Comparison of ENCODE assay signal across 25 cellular contexts in genomic region chr16:85707528-85708095, GRCh38. TPM values are rescaled to one million over a fixed set of nuclear protein-coding genes. Genes with fewer than 3 reads are reported as not detected.
A peak's percentile ranks its signal among the peaks of the same experiment; 100 is the strongest.
DNase-seq lines count a peak whose midpoint lies in the region; TF ChIP-seq lines count a peak whose summit lies in the region.
"Had no signal": no experiment of that assay in that cellular context is flagged by ENCODE, and none has a peak within 500 bp of the region (broad histone marks: within the 10 kb centered on the region; RNA-seq: fewer than 3 reads in every experiment).

No MANE protein-coding gene starts in this region.

- H3K9me3 ChIP-seq in Caco-2 = no peaks in the 10 kb centered on the region
- H3K9me3 ChIP-seq in neuronal stem cell (replicated peaks in 1 of 2; ENCODE audit: control insufficient read depth in 2 of 2, insufficient read depth in 1 of 2, low read depth in 1 of 2, low read length in 2 of 2) = peaks cover 5 to 9% of the 10 kb centered on the region in 2 donors
- H3K9me3 ChIP-seq in OCI-LY7 (ENCODE audit: low read length) = peaks cover 10% of the 10 kb centered on the region

- no peak overlapping the region for H2BK15ac ChIP-seq in neuronal stem cell (ENCODE audit: low read length)

- H3K27ac ChIP-seq in RWPE1 (peak overlapping the region; percentile 37), neuronal stem cell (replicated peaks; ENCODE audit: low read length) (no peak overlapping the region), OCI-LY7 (ENCODE audit: low read depth, low read length, poor library complexity, severe bottlenecking) (no peak overlapping the region)
- H3K27ac ChIP-seq: heart left ventricle, parathyroid adenoma had no signal

- no peaks in the 10 kb centered on the region for H4K20me1 ChIP-seq in OCI-LY7 (ENCODE audit: insufficient read depth, low read length)

- H3K14ac ChIP-seq in neuronal stem cell (ENCODE audit: low read length) = no peak overlapping the region

- H2BK12ac ChIP-seq in neuronal stem cell (ENCODE audit: low read length) = no peak overlapping the region

- H2AK5ac ChIP-seq in neuronal stem cell (ENCODE audit: low read depth, low read length) = peak overlapping the region; percentile 56

- H2BK5ac ChIP-seq in neuronal stem cell (ENCODE audit: low read length) = no peak overlapping the region

- H3K18ac ChIP-seq in neuronal stem cell (ENCODE audit: low read length) = peak overlapping the region; percentile 45

- no peaks in the 10 kb centered on the region for H3K27me3 Mint-ChIP-seq in Caco-2 (ENCODE audit: insufficient read depth, unreplicated experiment)
- no peaks in the 10 kb centered on the region for H3K27me3 Mint-ChIP-seq in activated CD4-positive, alpha-beta memory T cell treated with anti-CD3 and anti-CD28 coated beads, Interleukin-2, amount 10 ng/mL, durations not matched to agents 7 days and 5 days
- H3K27me3 Mint-ChIP-seq: activated naive CD8-positive, alpha-beta T cell treated with anti-CD3 and anti-CD28 coated beads, Interleukin-2, amount 10 ng/mL, durations not matched to agents 7 days and 5 days had no signal

- H3K36me3 Mint-ChIP-seq in Caco-2 (ENCODE audit: insufficient read depth, unreplicated experiment) = peaks cover 6% of the 10 kb centered on the region
- no peaks in the 10 kb centered on the region for H3K36me3 Mint-ChIP-seq in activated CD4-positive, alpha-beta memory T cell treated with anti-CD3 and anti-CD28 coated beads, Interleukin-2, amount 10 ng/mL, durations not matched to agents 7 days and 5 days (ENCODE audit: low read depth)

- WGBS in neuronal stem cell (ENCODE audit: extremely low coverage in 2 of 2, insufficient read length in 2 of 2, insufficient replicate concordance in 1 of 2), 2 donors = no CpG with 5 or more reads among the region's 16 CpGs

- peaks cover 9% of the 10 kb centered on the region for H3K4me1 Mint-ChIP-seq in Caco-2 (ENCODE audit: low read depth, unreplicated experiment)
- H3K4me1 Mint-ChIP-seq in activated CD4-positive, alpha-beta memory T cell treated with anti-CD3 and anti-CD28 coated beads, Interleukin-2, amount 10 ng/mL, durations not matched to agents 7 days and 5 days = no peaks in the 10 kb centered on the region
- H3K4me1 Mint-ChIP-seq: activated naive CD8-positive, alpha-beta T cell treated with anti-CD3 and anti-CD28 coated beads, Interleukin-2, amount 10 ng/mL, durations not matched to agents 7 days and 5 days had no signal

- H3K4me2 ChIP-seq in neuronal stem cell (ENCODE audit: insufficient read depth, low read length, poor library complexity, severe bottlenecking) = no peak overlapping the region
- H3K4me2 ChIP-seq in OCI-LY7 (ENCODE audit: low read length) = no peak overlapping the region

- H3K27me3 ChIP-seq in Caco-2 (replicated peaks; ENCODE audit: control insufficient read depth, insufficient read depth, low read length) (no peaks in the 10 kb centered on the region), neuronal stem cell (ENCODE audit: control insufficient read depth in 3 of 3, insufficient read depth in 3 of 3, low read depth in 1 of 3, low read length in 3 of 3) (no peaks in the 10 kb centered on the region)
- H3K27me3 ChIP-seq: heart left ventricle had no signal

- peak; percentile 63 to 64 for DNase-seq in Caco-2
- DNase-seq in NCI-H146 (lab: John Stamatoyannopoulos, UW) = peak; percentile 64
- no peak for DNase-seq in RWPE1 (ENCODE audit: low spot score)
- DNase-seq in neuronal stem cell (ENCODE audit: low spot score) = no peak
- no peak for DNase-seq in Ammon's horn (ENCODE audit: low spot score)
- no peak for DNase-seq in OCI-LY7 (ENCODE audit: low spot score)
- DNase-seq in activated CD4-positive, alpha-beta memory T cell treated with anti-CD3 and anti-CD28 coated beads, Interleukin-2, amount 10 ng/mL, durations not matched to agents 7 days and 5 days = no peak
- no peak for DNase-seq in activated CD4-positive, alpha-beta T cell treated with anti-CD3 and anti-CD28 coated beads, Interleukin-2, amount 50 U/mL, for 48 hours
- DNase-seq: activated CD8-positive, alpha-beta memory T cell treated with anti-CD3 and anti-CD28 coated beads for 24 hours; activated effector memory CD4-positive, alpha-beta T cell treated with anti-CD3 and anti-CD28 coated beads, Interleukin-2, amount 50 U/mL, for 16 hours; activated naive CD8-positive, alpha-beta T cell treated with anti-CD3 and anti-CD28 coated beads, Interleukin-2, amount 10 ng/mL, durations not matched to agents 7 days and 5 days; C1 segment of cervical spinal cord; Calu3; caudate nucleus; cortex of kidney; heart left ventricle; HFFc6; NCI-H2081; NCI-H524; right cardiac atrium; stimulated activated CD4-positive, alpha-beta T cell treated with anti-CD3 and anti-CD28 coated beads, Interleukin-4, amount 100 ng/mL, for 1 hour; T-helper 2 cell had no signal

- no TSS peak for BruUV-seq in Caco-2 (replicated peaks; lab: Mats Ljungman, UMichigan)
- no TSS peak for BruUV-seq in OCI-LY7 (replicated peaks; lab: Mats Ljungman, UMichigan)

- no peaks in the 10 kb centered on the region for H3K9me3 Mint-ChIP-seq in Caco-2 (ENCODE audit: unreplicated experiment)
- H3K9me3 Mint-ChIP-seq in activated CD4-positive, alpha-beta memory T cell treated with anti-CD3 and anti-CD28 coated beads, Interleukin-2, amount 10 ng/mL, durations not matched to agents 7 days and 5 days = peaks cover 2% of the 10 kb centered on the region

- TF ChIP-seq CTCF in Caco-2 (IDR thresholded peaks at IDR 0.05; ENCODE audit: insufficient read depth in 1 of 2, low read depth in 1 of 2, low read length in 1 of 2, severe bottlenecking in 1 of 2, unreplicated experiment in 1 of 2) (no peak), RWPE1 (conservative IDR thresholded peaks at IDR 0.05; ENCODE audit: low read depth) (no peak), OCI-LY7 (conservative IDR thresholded peaks at IDR 0.05; ENCODE audit: low read length) (no peak)

- CTCF ChIA-PET in Caco-2 (lab: Charles Lee) = no interaction called here
- CTCF ChIA-PET in RWPE1 (lab: Yijun Ruan, JAX) = no interaction called here
- CTCF ChIA-PET in OCI-LY7 (lab: Charles Lee; ENCODE audit: unreplicated experiment) = no interaction called here
- CTCF ChIA-PET in activated CD4-positive, alpha-beta memory T cell treated with anti-CD3 and anti-CD28 coated beads, Interleukin-2, amount 10 ng/mL, durations not matched to agents 7 days and 5 days (lab: Charles Lee) = no interaction called here

- no peak overlapping the region for H2AFZ ChIP-seq in neuronal stem cell (ENCODE audit: low read length)
- no peak overlapping the region for H2AFZ ChIP-seq in OCI-LY7 (ENCODE audit: low read length)
- H2AFZ ChIP-seq: parathyroid adenoma had no signal

- H3K4ac ChIP-seq in neuronal stem cell (ENCODE audit: low read length) = no peak overlapping the region

- no peaks in the 10 kb centered on the region for H3K79me1 ChIP-seq in neuronal stem cell (ENCODE audit: low read depth, low read length)

- H3K79me2 ChIP-seq in OCI-LY7 (ENCODE audit: insufficient read depth, low read depth, low read length) = no peaks in the 10 kb centered on the region
- H3K79me2 ChIP-seq: parathyroid adenoma had no signal

- no peak overlapping the region for H4K8ac ChIP-seq in neuronal stem cell (ENCODE audit: low read depth, low read length)

- H3K4me3 ChIP-seq in Caco-2 (ENCODE audit: low read depth, low read length) (no peak overlapping the region), neuronal stem cell (ENCODE audit: low read length in 2 of 2) (no peak overlapping the region), OCI-LY7 (ENCODE audit: low read depth, low read length, poor library complexity, severe bottlenecking) (no peak overlapping the region)
- H3K4me3 ChIP-seq: heart left ventricle had no signal

- no peaks in the 10 kb centered on the region for H3K36me3 ChIP-seq in Caco-2 (ENCODE audit: control insufficient read depth, insufficient read depth, low read length)
- H3K36me3 ChIP-seq in neuronal stem cell (replicated peaks in 1 of 2; ENCODE audit: control insufficient read depth in 2 of 2, insufficient read depth in 2 of 2, low read length in 2 of 2) = no peaks in the 10 kb centered on the region
- no peaks in the 10 kb centered on the region for H3K36me3 ChIP-seq in OCI-LY7 (ENCODE audit: insufficient read depth, low read length)
- H3K36me3 ChIP-seq: heart left ventricle had no signal

- intact Hi-C loops in Caco-2 (cut with micrococcal nuclease; ENCODE audit: unreplicated experiment) (no loop called here), OCI-LY7 (cut with micrococcal nuclease; ENCODE audit: unreplicated experiment) (no loop called here)

- H3K9ac ChIP-seq in neuronal stem cell (ENCODE audit: low read depth, low read length, poor library complexity) = peak overlapping the region; percentile 63
- H3K9ac ChIP-seq: parathyroid adenoma had no signal

- H3K9me2 ChIP-seq in OCI-LY7 (ENCODE audit: insufficient read depth, low read length) = no peaks in the 10 kb centered on the region

- no peak overlapping the region for H3K23ac ChIP-seq in neuronal stem cell (ENCODE audit: low read depth, low read length, poor library complexity)

- no peak overlapping the region for H2BK120ac ChIP-seq in neuronal stem cell (ENCODE audit: low read depth, low read length)

- H4K91ac ChIP-seq in neuronal stem cell (ENCODE audit: low read depth, low read length, poor library complexity) = no peak overlapping the region

- H3K4me1 ChIP-seq in Caco-2 (peaks cover 11% of the 10 kb centered on the region), neuronal stem cell (ENCODE audit: control insufficient read depth in 2 of 2, insufficient read depth in 1 of 2, low read depth in 1 of 2, low read length in 2 of 2) (peaks cover 2 to 7% of the 10 kb centered on the region in 2 donors), OCI-LY7 (ENCODE audit: insufficient read depth, low read length, poor library complexity, severe bottlenecking) (no peaks in the 10 kb centered on the region)
- H3K4me1 ChIP-seq: heart left ventricle, parathyroid adenoma had no signal

- peak overlapping the region; percentile 50 for H3K27ac Mint-ChIP-seq in Caco-2 (ENCODE audit: unreplicated experiment)
- no peak overlapping the region for H3K27ac Mint-ChIP-seq in activated CD4-positive, alpha-beta memory T cell treated with anti-CD3 and anti-CD28 coated beads, Interleukin-2, amount 10 ng/mL, durations not matched to agents 7 days and 5 days
- H3K27ac Mint-ChIP-seq: activated naive CD8-positive, alpha-beta T cell treated with anti-CD3 and anti-CD28 coated beads, Interleukin-2, amount 10 ng/mL, durations not matched to agents 7 days and 5 days; HFFc6 had no signal

- POLR2A ChIA-PET in Caco-2 (lab: Charles Lee) (no interaction called here), RWPE1 (lab: Yijun Ruan, JAX; ENCODE audit: low non-redundant PET) (no interaction called here), OCI-LY7 (lab: Charles Lee) (interaction anchor here (0.8 kb wide), 1 partner anchor 54 kb away, joined by 3 read pairs; no protein-coding TSS in a partner anchor)
- POLR2A ChIA-PET in activated CD4-positive, alpha-beta memory T cell treated with anti-CD3 and anti-CD28 coated beads, Interleukin-2, amount 10 ng/mL, durations not matched to agents 7 days and 5 days (lab: Charles Lee) = no interaction called here

- no peak overlapping the region for H3K4me3 Mint-ChIP-seq in Caco-2 (ENCODE audit: unreplicated experiment)
- H3K4me3 Mint-ChIP-seq in activated CD4-positive, alpha-beta memory T cell treated with anti-CD3 and anti-CD28 coated beads, Interleukin-2, amount 10 ng/mL, durations not matched to agents 7 days and 5 days = no peak overlapping the region
- H3K4me3 Mint-ChIP-seq: activated naive CD8-positive, alpha-beta T cell treated with anti-CD3 and anti-CD28 coated beads, Interleukin-2, amount 10 ng/mL, durations not matched to agents 7 days and 5 days; HFFc6 had no signal

RNA-seq across cellular contexts. Expression of gene GINS2, which starts 18.9 kb away (rescaled TPM):
- total RNA-seq in Caco-2 (2022) (52.5 and 62.9 TPM in 2 replicates), OCI-LY7 (2022) (140 and 142 TPM in 2 replicates)
- polyA plus RNA-seq in neuronal stem cell (2013, experiment 1 of 2) = 32.2 TPM
- polyA plus RNA-seq in neuronal stem cell (2013, experiment 2 of 2) = 33.2 TPM
- 74.3 and 80.9 TPM in 2 replicates for total RNA-seq in OCI-LY7 (2014; rRNA removed; shearing (Covaris generic))
- total RNA-seq in activated CD4-positive, alpha-beta memory T cell treated with anti-CD3 and anti-CD28 coated beads, Interleukin-2, amount 10 ng/mL, durations not matched to agents 7 days and 5 days = 10 to 100 TPM; 38.3 to 45.7 TPM

RNA-seq across cellular contexts. Expression of gene C16orf74, which starts 43.3 kb away (rescaled TPM):
- total RNA-seq in Caco-2 (2022) (3.8 and 4.0 TPM in 2 replicates), OCI-LY7 (2022) (7.5 and 9.7 TPM in 2 replicates)
- 2.8 TPM for polyA plus RNA-seq in neuronal stem cell (2013, experiment 1 of 2)
- 3.0 TPM for polyA plus RNA-seq in neuronal stem cell (2013, experiment 2 of 2)
- total RNA-seq in OCI-LY7 (2014; rRNA removed; shearing (Covaris generic)) = 6.8 and 12.1 TPM in 2 replicates
- under 1 TPM; 0.33 to 0.53 TPM for total RNA-seq in activated CD4-positive, alpha-beta memory T cell treated with anti-CD3 and anti-CD28 coated beads, Interleukin-2, amount 10 ng/mL, durations not matched to agents 7 days and 5 days
- total RNA-seq: LHCN-M2 had no signal
- polyA plus RNA-seq: neural cell had no signal

Comparison
In these comparisons a context has a peak if more than half of its experiments do, and no peak if none do; other contexts are left out.
1. DNase-seq: peak in Caco-2 (2 of 2) and NCI-H146 (single experiment); none in RWPE1 (single experiment), neuronal stem cell (single experiment), Ammon's horn (single experiment), OCI-LY7 (single experiment), activated CD4-positive, alpha-beta memory T cell treated with anti-CD3 and anti-CD28 coated beads, Interleukin-2, amount 10 ng/mL, durations not matched to agents 7 days and 5 days (single experiment) and activated CD4-positive, alpha-beta T cell treated with anti-CD3 and anti-CD28 coated beads, Interleukin-2, amount 50 U/mL, for 48 hours (0 of 2).